19 cellular contexts compared by ENCODE assay signal in genomic region chr5:150278916-150279315, GRCh38. TPM values are rescaled to one million over a fixed set of nuclear protein-coding genes. Genes with fewer than 3 reads are reported as not detected.
A peak's percentile ranks its signal among the peaks of the same experiment; 100 is the strongest.
DNase-seq lines count a peak whose midpoint lies in the region; ATAC-seq and TF ChIP-seq lines count a peak whose summit lies in the region.
"Had no signal": no experiment of that assay in that cellular context is flagged by ENCODE, and none has a peak within 500 bp of the region (broad histone marks: within the 10 kb centered on the region; RNA-seq: fewer than 3 reads in every experiment).

No MANE protein-coding gene starts in this region.

- no peaks in the 10 kb centered on the region for H3K9me3 ChIP-seq in Peyer's patch
- H3K9me3 ChIP-seq: Caco-2, lower lobe of right lung, neutrophil, spleen had no signal

- no peak overlapping the region for H3K4me3 ChIP-seq in Peyer's patch
- H3K4me3 ChIP-seq: hepatocyte, lower lobe of right lung, spleen had no signal

- peak; percentile 65 for DNase-seq in 8988T
- peak; percentile 53 for DNase-seq in HK-2 (ENCODE audit: unreplicated experiment)
- peak; percentile 91 for DNase-seq in amniotic epithelial cell (ENCODE audit: low read depth)
- DNase-seq in foreskin keratinocyte = peak in 1 of 2 donors; percentile 64
- DNase-seq in HuH-7 (ENCODE audit: low spot score) = no peak
- no peak for DNase-seq in Peyer's patch
- no peak for DNase-seq in HuH-7.5 (ENCODE audit: low spot score)
- no peak for DNase-seq in GM19240 (ENCODE audit: insufficient read length, low spot score)
- DNase-seq: activated CD4-positive, CD25-positive, alpha-beta regulatory T cell treated with anti-CD3 and anti-CD28 coated beads, Interleukin-2, amount 50 U/mL, for 72 hours; activated T-cell treated with anti-CD3 and anti-CD28 coated beads, Interleukin-2, amount 50 U/mL, for 72 hours; amniotic stem cell; Caco-2; effector CD4-positive, alpha-beta T cell; KBM-7; lower lobe of right lung; NCI-H1694; spleen had no signal

- peak; percentile 57 for ATAC-seq in foreskin keratinocyte
- ATAC-seq: activated T-cell treated with anti-CD3 and anti-CD28 coated beads, Interleukin-2, amount 50 U/mL, for 72 hours; lower lobe of right lung had no signal

- H3K4me1 ChIP-seq in foreskin keratinocyte (no peaks in the 10 kb centered on the region), Peyer's patch (no peaks in the 10 kb centered on the region)
- H3K4me1 ChIP-seq: Caco-2, lower lobe of right lung had no signal

- H3K27me3 ChIP-seq in foreskin keratinocyte (no peaks in the 10 kb centered on the region), Peyer's patch (no peaks in the 10 kb centered on the region)
- H3K27me3 ChIP-seq: hepatocyte had no signal

- H3K27ac ChIP-seq in foreskin keratinocyte (no peak overlapping the region), Peyer's patch (no peak overlapping the region)
- H3K27ac ChIP-seq: hepatocyte, lower lobe of right lung, neutrophil, spleen had no signal

- no peak for TF ChIP-seq POLR2A in Peyer's patch (IDR thresholded peaks at IDR 0.05)

- TF ChIP-seq CTCF in foreskin keratinocyte (conservative IDR thresholded peaks at IDR 0.05) = no peak
- no peak for TF ChIP-seq CTCF in Peyer's patch (IDR thresholded peaks at IDR 0.05)

- H3K36me3 ChIP-seq in Peyer's patch = no peaks in the 10 kb centered on the region
- H3K36me3 ChIP-seq: lower lobe of right lung, neutrophil, spleen had no signal

RNA-seq across cellular contexts. Expression of gene CAMK2A, which starts 10.7 kb away (rescaled TPM):
- total RNA-seq in foreskin keratinocyte (0.04 TPM in 1 of 2 replicates, not detected in the other), Peyer's patch (1 to 10 TPM in 1 of 4 donors, not detected in 3; 1.2 TPM)
- polyA plus RNA-seq in foreskin keratinocyte = 0.01 TPM in 1 of 2 replicates, not detected in the other
- total RNA-seq: activated T-cell treated with anti-CD3 and anti-CD28 coated beads, Interleukin-2, amount 50 U/mL, for 72 hours; Caco-2 had no signal

RNA-seq across cellular contexts. Expression of gene ARSI, which starts 23.8 kb away (rescaled TPM):
- total RNA-seq in foreskin keratinocyte (4.7 and 5.0 TPM in 2 replicates), Peyer's patch (not detected)
- polyA plus RNA-seq in foreskin keratinocyte = 3.5 and 3.7 TPM in 2 replicates
- total RNA-seq: activated T-cell treated with anti-CD3 and anti-CD28 coated beads, Interleukin-2, amount 50 U/mL, for 72 hours had no signal

Comparison
In these comparisons a context has a peak if more than half of its experiments do, and no peak if none do; other contexts are left out.
1. DNase-seq: peak in 8988T (single experiment), HK-2 (single experiment) and amniotic epithelial cell (single experiment); none in HuH-7 (single experiment), Peyer's patch (0 of 3), HuH-7.5 (single experiment) and GM19240 (single experiment).